In the genomic region with DNA sequence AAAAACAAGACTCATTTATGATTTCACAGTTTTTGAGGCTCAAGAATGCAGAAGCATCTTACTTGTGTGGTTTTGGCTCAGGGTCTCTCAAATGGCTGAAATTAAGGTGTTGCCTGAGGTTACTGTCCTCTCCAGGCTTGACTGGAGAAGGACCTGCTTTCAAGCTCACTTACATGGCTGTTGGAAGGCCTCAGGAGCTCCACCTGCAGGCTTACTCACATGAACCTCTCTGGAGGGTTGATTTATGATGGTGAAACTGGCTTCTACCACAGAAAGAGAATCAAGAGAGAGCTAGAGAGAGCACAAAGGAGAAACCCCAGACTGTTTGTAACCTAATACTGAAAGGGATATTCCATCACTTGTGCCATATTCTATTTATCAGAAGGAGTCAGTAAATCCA, we compare ENCODE assay signal across 8 cellular contexts.
DNase-seq lines count a peak whose midpoint lies in the region; ATAC-seq lines count a peak whose summit lies in the region.

No MANE protein-coding gene starts in this region.

- no peak overlapping the region for H3K4me3 Mint-ChIP-seq in T-helper 2 cell treated with Interferon-gamma antibody and Interleukin-4, amounts not matched to agents 5 μg/mL and 100 μg/mL, for 36 hours

- H3K4me1 Mint-ChIP-seq in T-helper 2 cell treated with Interferon-gamma antibody and Interleukin-4, amounts not matched to agents 5 μg/mL and 100 μg/mL, for 36 hours (ENCODE audit: low read depth): no peaks in the 10 kb centered on the region

- no peak overlapping the region for H3K27ac Mint-ChIP-seq in T-helper 2 cell treated with Interferon-gamma antibody and Interleukin-4, amounts not matched to agents 5 μg/mL and 100 μg/mL, for 36 hours

- peaks cover 19% of the 10 kb centered on the region for H3K27me3 Mint-ChIP-seq in T-helper 2 cell treated with Interferon-gamma antibody and Interleukin-4, amounts not matched to agents 5 μg/mL and 100 μg/mL, for 36 hours (ENCODE audit: low read depth)

- H3K9me3 Mint-ChIP-seq in T-helper 2 cell treated with Interferon-gamma antibody and Interleukin-4, amounts not matched to agents 5 μg/mL and 100 μg/mL, for 36 hours: no peaks in the 10 kb centered on the region

- DNase-seq in NCI-H1417 (lab: John Stamatoyannopoulos, UW) (peak in 2 of 3 experiments; percentile 20 to 30), NCI-H1417 treated with DMSO at 0.1 percent for 48 hours (lab: John Stamatoyannopoulos, UW) (no peak), RPMI8226 (peak; percentile 41), kidney tubule cell (ENCODE audit: low spot score) (peak; percentile 62), 8988T (no peak)
- DNase-seq in T-helper 2 cell treated with Interferon-gamma antibody and Interleukin-4, amounts not matched to agents 5 μg/mL and 100 μg/mL, for 36 hours (ENCODE audit: low spot score): no peak

- ATAC-seq in HG02798 (IDR thresholded peaks at IDR 0.05; ENCODE audit: poor library complexity, unreplicated experiment) (peak; percentile 75), GM18517 (IDR thresholded peaks at IDR 0.05; ENCODE audit: unreplicated experiment) (no peak)

- H3K36me3 Mint-ChIP-seq in T-helper 2 cell treated with Interferon-gamma antibody and Interleukin-4, amounts not matched to agents 5 μg/mL and 100 μg/mL, for 36 hours (ENCODE audit: low read depth): no peaks in the 10 kb centered on the region

Comparison
In these comparisons a context has a peak if more than half of its experiments do, and no peak if none do; other contexts are left out.
1. DNase-seq: peak in NCI-H1417 (2 of 3), RPMI8226 (single experiment) and kidney tubule cell (single experiment); none in NCI-H1417 treated with DMSO at 0.1 percent for 48 hours (single experiment), T-helper 2 cell treated with Interferon-gamma antibody and Interleukin-4, amounts not matched to agents 5 μg/mL and 100 μg/mL, for 36 hours (single experiment) and 8988T (single experiment).